8 cellular contexts compared by ENCODE assay signal in the genomic region with DNA sequence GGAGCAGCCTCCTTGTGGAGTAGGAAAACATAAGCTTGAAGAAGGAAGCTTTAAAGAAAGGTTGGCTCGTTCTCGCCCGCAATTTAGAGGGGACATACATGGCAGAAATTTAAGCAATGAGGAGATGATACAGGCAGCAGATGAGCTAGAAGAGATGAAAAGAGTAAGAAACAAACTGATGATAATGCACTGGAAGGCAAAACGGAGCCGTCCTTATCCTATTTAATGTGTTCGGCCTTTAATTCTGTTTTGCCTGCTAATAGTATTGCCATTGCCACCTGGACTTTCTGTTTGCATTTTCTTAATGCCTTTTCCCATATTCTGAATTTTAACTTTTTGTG. TPM values are rescaled to one million over a fixed set of nuclear protein-coding genes. Genes with fewer than 3 reads are reported as not detected.
DNase-seq lines count a peak whose midpoint lies in the region; ATAC-seq and TF ChIP-seq lines count a peak whose summit lies in the region.

No MANE protein-coding gene starts in this region.

- H3K36me3 ChIP-seq in transverse colon, result no peaks in the 10 kb centered on the region

- in situ Hi-C loops in astrocyte of the cerebellum (cut with HindIII; ENCODE audit: low sequenced_read_pairs) (no loop called here), transverse colon (cut with MboI; ENCODE audit: low pct_ligation_motif_present in 1 of 4, low pct_unique_long_range_greater_than_20kb in 1 of 4, low sequenced_read_pairs in 3 of 4) (no loop called here)

- peak overlapping the region; percentile 56 for H3K4me3 ChIP-seq in astrocyte of the cerebellum (ENCODE audit: low read depth, low read length)
- peak overlapping the region; percentile 65 for H3K4me3 ChIP-seq in lower leg skin (ENCODE audit: low read depth, poor library complexity, severe bottlenecking)
- peak overlapping the region in 3 of 4 donors; percentile 52 to 75 (median 69) for H3K4me3 ChIP-seq in transverse colon

- intact Hi-C loops in lower leg skin (cut with DNase I; ENCODE audit: low total_unique reads) (no loop called here), transverse colon (cut with DNase I; ENCODE audit: low total_unique reads) (no loop called here)

- TF ChIP-seq CTCF in astrocyte of the cerebellum (IDR thresholded peaks at IDR 0.05; ENCODE audit: low read depth, low read length, missing control alignments), result no peak
- TF ChIP-seq CTCF in lower leg skin (IDR thresholded peaks at IDR 0.05), result no peak
- TF ChIP-seq CTCF in transverse colon (IDR thresholded peaks at IDR 0.05), result no peak

- 7 to 35% methylated on average over 6 of the region's 6 CpGs for WGBS in lower leg skin, 2 donors
- WGBS in transverse colon (ENCODE audit: low coverage in 1 of 2), 2 donors, result 50% methylated on average over 6 of the region's 6 CpGs; no CpG with 5 or more reads in 1 of the 2 donors

- H3K4me3 Mint-ChIP-seq in activated naive CD4-positive, alpha-beta T cell treated with anti-CD3 and anti-CD28 coated beads, Interleukin-2, amount 10 ng/mL, durations not matched to agents 7 days and 5 days, result peak overlapping the region; percentile 77

- no peaks in the 10 kb centered on the region for H3K9me3 Mint-ChIP-seq in activated naive CD4-positive, alpha-beta T cell treated with anti-CD3 and anti-CD28 coated beads, Interleukin-2, amount 10 ng/mL, durations not matched to agents 7 days and 5 days

- H3K27ac Mint-ChIP-seq in activated naive CD4-positive, alpha-beta T cell treated with anti-CD3 and anti-CD28 coated beads, Interleukin-2, amount 10 ng/mL, durations not matched to agents 7 days and 5 days, result no peak overlapping the region

- no peak for ATAC-seq in GM21576 (IDR thresholded peaks at IDR 0.05; ENCODE audit: unreplicated experiment)

- no peak for DNase-seq in activated naive CD4-positive, alpha-beta T cell treated with anti-CD3 and anti-CD28 coated beads, Interleukin-2, amount 10 ng/mL, durations not matched to agents 7 days and 5 days
- no peak for DNase-seq in activated naive CD4-positive, alpha-beta T cell treated with Interleukin-2 at 50 U/mL for 16 hours
- no peak for DNase-seq in astrocyte of the cerebellum (ENCODE audit: low read depth)
- DNase-seq in lower leg skin (ENCODE audit: low spot score in 2 of 2), result no peak
- no peak for DNase-seq in transverse colon
- no peak for DNase-seq in NCI-H1092 (lab: John Stamatoyannopoulos, UW)
- no peak for DNase-seq in SKM-1 treated with dmso at 0.1 percent for 144 hours (lab: John Stamatoyannopoulos, UW; ENCODE audit: unreplicated experiment)

- CTCF ChIA-PET in activated naive CD4-positive, alpha-beta T cell treated with anti-CD3 and anti-CD28 coated beads, Interleukin-2, amount 10 ng/mL, durations not matched to agents 7 days and 5 days (lab: Charles Lee), result interaction anchor here (0.6 kb wide), 1 partner anchor 101 kb away, joined by 3 read pairs; no protein-coding TSS in a partner anchor

- no peak for TF ChIP-seq EP300 in transverse colon (IDR thresholded peaks at IDR 0.05; ENCODE audit: low read depth)

- peaks cover 14% of the 10 kb centered on the region for H3K4me1 Mint-ChIP-seq in activated naive CD4-positive, alpha-beta T cell treated with anti-CD3 and anti-CD28 coated beads, Interleukin-2, amount 10 ng/mL, durations not matched to agents 7 days and 5 days

- no peaks in the 10 kb centered on the region for H3K9me3 ChIP-seq in transverse colon

- TF ChIP-seq POLR2A in lower leg skin (IDR thresholded peaks at IDR 0.05) (no peak), transverse colon (IDR thresholded peaks at IDR 0.05) (no peak)

- peak overlapping the region; percentile 87 to 96 (median 94) for H3K27ac ChIP-seq in transverse colon

- no peaks in the 10 kb centered on the region for H3K27me3 Mint-ChIP-seq in activated naive CD4-positive, alpha-beta T cell treated with anti-CD3 and anti-CD28 coated beads, Interleukin-2, amount 10 ng/mL, durations not matched to agents 7 days and 5 days

- peaks cover 0 to 7% (median 2%) of the 10 kb centered on the region in 4 donors for H3K4me1 ChIP-seq in transverse colon

- no peaks in the 10 kb centered on the region for H3K27me3 ChIP-seq in transverse colon

- peaks cover 1% of the 10 kb centered on the region for H3K36me3 Mint-ChIP-seq in activated naive CD4-positive, alpha-beta T cell treated with anti-CD3 and anti-CD28 coated beads, Interleukin-2, amount 10 ng/mL, durations not matched to agents 7 days and 5 days

RNA-seq across cellular contexts. Expression of a gene that starts 1.4 kb away (rescaled TPM):
- total RNA-seq in lower leg skin (10 to 100 TPM; 27.3 to 44.2 (median 38.6) TPM), transverse colon (10 to 100 TPM; 44.9 to 79.2 (median 56.6) TPM)

RNA-seq across cellular contexts. Expression of a gene that starts 22.4 kb away (rescaled TPM):
- total RNA-seq in lower leg skin, result 10 to 100 TPM; 18.4 to 21.5 (median 19.5) TPM
- total RNA-seq in transverse colon, result 10 to 100 TPM in 2 of 4 donors, 1 to 10 TPM in 2; 3.4 to 16.7 (median 12.4) TPM

RNA-seq across cellular contexts. Expression of a gene that starts 44.8 kb away (rescaled TPM):
- total RNA-seq in lower leg skin (10 to 100 TPM; 63.7 to 98.8 (median 80.4) TPM), transverse colon (100 to 1,000 TPM in 1 of 4 donors, 10 to 100 TPM in 3; 25.5 to 118 (median 55.6) TPM)

RNA-seq across cellular contexts. Expression of a gene that starts 56.4 kb away (rescaled TPM):
- total RNA-seq in lower leg skin (100 to 1,000 TPM; 150 to 203 (median 193) TPM), transverse colon (100 to 1,000 TPM; 171 to 235 (median 185) TPM)
